Comparison of ENCODE assay signal across 30 cellular contexts in the genomic region with DNA sequence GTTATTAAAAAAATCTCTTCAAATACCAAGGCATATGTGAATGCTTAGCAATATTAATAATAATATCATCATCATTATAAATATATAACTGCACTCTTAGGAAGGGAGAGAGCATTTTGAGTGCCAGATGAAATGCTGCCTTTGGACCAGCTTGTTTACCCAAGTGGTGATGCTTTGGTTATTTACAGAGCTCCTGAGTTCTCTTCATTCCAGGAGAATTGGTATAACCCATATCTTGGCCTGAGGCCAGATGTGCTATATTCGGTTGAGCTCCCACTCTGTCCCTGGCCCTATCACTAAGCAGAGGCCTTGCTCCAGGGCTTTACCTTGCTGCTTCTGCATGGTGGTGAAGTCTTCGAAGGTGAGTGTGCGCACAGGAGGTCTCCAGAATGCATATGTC.
"Had no signal": no experiment of that assay in that cellular context is flagged by ENCODE, and none has a peak within 500 bp of the region (broad histone marks: within the 10 kb centered on the region; RNA-seq: fewer than 3 reads in every experiment).

No MANE protein-coding gene starts in this region.

- H3K27me3 ChIP-seq: brain microvascular endothelial cell had no signal

- ATAC-seq: activated CD8-positive, alpha-beta memory T cell treated with anti-CD3 and anti-CD28 coated beads, Interleukin-2, amount 10 ng/mL, durations not matched to agents 7 days and 5 days; activated T-cell treated with anti-CD3 and anti-CD28 coated beads, Interleukin-2, amount 50 U/mL, for 72 hours; activated T-helper 17 cell treated with anti-CD3 and anti-CD28 coated beads, Interleukin-2, amount 50 U/mL, for 72 hours had no signal

- FAIRE-seq: colon had no signal

- H3K36me3 ChIP-seq: WERI-Rb-1 had no signal

- DNase-seq: activated CD4-positive, alpha-beta memory T cell treated with anti-CD3 and anti-CD28 coated beads, Interleukin-2, amount 10 ng/mL, durations not matched to agents 7 days and 5 days; activated CD4-positive, alpha-beta T cell treated with anti-CD3 and anti-CD28 coated beads for 1 hour; activated CD4-positive, alpha-beta T cell treated with anti-CD3 and anti-CD28 coated beads for 48 hours; activated CD4-positive, CD25-positive, alpha-beta regulatory T cell; activated CD8-positive, alpha-beta memory T cell treated with anti-CD3 and anti-CD28 coated beads for 24 hours; activated CD8-positive, alpha-beta memory T cell treated with anti-CD3 and anti-CD28 coated beads, Interleukin-2, amount 10 ng/mL, durations not matched to agents 7 days and 5 days; activated CD8-positive, alpha-beta memory T cell treated with anti-CD3 and anti-CD28 coated beads, Interleukin-2, amount 50 U/mL, for 48 hours; activated effector memory CD4-positive, alpha-beta T cell treated with anti-CD3 and anti-CD28 coated beads, Interleukin-2, amount 50 U/mL, for 16 hours; activated naive CD4-positive, alpha-beta T cell; activated naive CD4-positive, alpha-beta T cell treated with anti-CD3 and anti-CD28 coated beads, Interleukin-2, amount 50 U/mL, for 16 hours; activated naive CD8-positive, alpha-beta T cell treated with anti-CD3 and anti-CD28 coated beads for 36 hours; activated T-cell treated with anti-CD3 and anti-CD28 coated beads, Interleukin-2, amount 50 U/mL, for 72 hours; amniotic stem cell; aorta; brain microvascular endothelial cell; central memory CD4-positive, alpha-beta T cell; NCI-H1105; NCI-H1417 treated with DMSO at 0.1 percent for 48 hours; NCI-H187 treated with DMSO at 0.1 percent for 48 hours; NCI-H2171 treated with DMSO at 0.1 percent for 48 hours; NCI-H2227 treated with DMSO at 0.1 percent for 48 hours; NCI-H524 treated with DMSO at 0.1 percent for 48 hours; Right ventricle myocardium superior; SW 1271; T-helper 1 cell; T-helper 2 cell; T-helper 9 cell; WERI-Rb-1 had no signal

- H3K27ac ChIP-seq: brain microvascular endothelial cell, WERI-Rb-1 had no signal
